Comparison of ENCODE assay signal across 17 cellular contexts in the genomic region with DNA sequence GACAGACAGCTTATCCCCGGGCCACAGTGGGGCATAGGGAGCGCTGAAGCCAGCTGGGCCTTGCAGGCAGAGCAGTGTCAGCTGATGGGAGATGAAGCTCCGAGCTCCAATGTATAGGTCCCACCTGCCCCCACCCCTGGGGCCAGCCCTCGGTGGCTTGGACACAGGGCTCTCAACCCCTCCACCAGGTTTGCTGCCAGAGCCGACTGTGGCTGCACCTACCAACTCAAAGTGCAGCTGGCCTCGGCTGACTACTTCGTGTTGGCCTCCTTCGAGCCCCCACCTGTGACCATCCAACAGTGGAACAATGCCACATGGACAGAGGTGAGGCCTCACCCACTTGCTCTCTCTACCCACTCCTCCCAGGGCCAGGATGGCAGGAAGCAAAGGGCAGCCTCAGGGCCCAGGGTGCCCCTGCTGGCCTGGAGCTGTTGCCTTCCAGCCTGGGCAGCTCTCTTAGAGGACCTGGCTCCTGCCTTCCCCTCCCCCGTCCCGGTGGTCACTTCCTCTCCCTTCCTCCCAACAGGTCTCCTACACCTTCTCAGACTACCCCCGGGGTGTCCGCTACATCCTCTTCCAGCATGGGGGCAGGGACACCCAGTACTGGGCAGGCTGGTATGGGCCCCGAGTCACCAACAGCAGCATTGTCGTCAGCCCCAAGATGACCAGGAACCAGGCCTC. TPM values are rescaled to one million over a fixed set of nuclear protein-coding genes. Genes with fewer than 3 reads are reported as not detected.
A peak's percentile ranks its signal among the peaks of the same experiment; 100 is the strongest.
DNase-seq lines count a peak whose midpoint lies in the region; ATAC-seq and TF ChIP-seq lines count a peak whose summit lies in the region.
"Had no signal": no experiment of that assay in that cellular context is flagged by ENCODE, and none has a peak within 500 bp of the region (broad histone marks: within the 10 kb centered on the region; RNA-seq: fewer than 3 reads in every experiment).

No MANE protein-coding gene starts in this region.

- no peak for TF ChIP-seq RAD21 in IMR-90 (IDR thresholded peaks at IDR 0.05; ENCODE audit: low read length)

- no peak overlapping the region for H3K4me3 ChIP-seq in IMR-90 (ENCODE audit: insufficient read depth, low read depth, low read length)

- H3K9ac ChIP-seq in IMR-90 (ENCODE audit: low read depth, low read length) = no peak overlapping the region
- H3K9ac ChIP-seq: KMS-11 had no signal

- 93% methylated on average over 8 of the region's 14 CpGs; no CpG with 5 or more reads in 1 of the 2 experiments for WGBS in IMR-90 (ENCODE audit: extremely low coverage in 2 of 2, insufficient read length in 1 of 2), 2 experiments

- 0 out of 4 replicates have a peak, but pooled peaks cover 0 to 3% of the 10 kb centered on the region in 2 experiments for H3K79me1 ChIP-seq in IMR-90 (ENCODE audit: low read depth in 1 of 2, low read length in 2 of 2)

- no peak overlapping the region for H3K4me3 Mint-ChIP-seq in WTC11
- H3K4me3 Mint-ChIP-seq: CD14-positive monocyte had no signal

- dilution Hi-C loops in IMR-90 (cut with HindIII; ENCODE audit: low sequenced_read_pairs, unreplicated experiment) = no loop called here

- H3K9me1 ChIP-seq in IMR-90 (ENCODE audit: insufficient read depth, low read length) = peaks cover 3% of the 10 kb centered on the region; the same call in 1 of the 2 replicates

- no peak overlapping the region for H2AK5ac ChIP-seq in IMR-90 (ENCODE audit: low read depth, low read length)

- H3K27ac ChIP-seq in IMR-90 (ENCODE audit: insufficient read depth, low read length) = no peak overlapping the region
- H3K27ac ChIP-seq: KMS-11 had no signal

- peak overlapping the region; percentile 42 for H2AK9ac ChIP-seq in IMR-90 (replicated peaks; ENCODE audit: low read depth, low read length, poor library complexity)

- no peak overlapping the region for H3K4me2 ChIP-seq in IMR-90 (ENCODE audit: low read depth, low read length)
- H3K4me2 ChIP-seq: KMS-11 had no signal

- no peak overlapping the region for H2BK5ac ChIP-seq in IMR-90 (ENCODE audit: low read depth, low read length, poor library complexity, severe bottlenecking)

- BruUV-seq in IMR-90 (replicated peaks; lab: Mats Ljungman, UMichigan) = no TSS peak

- H3K56ac ChIP-seq in IMR-90 (ENCODE audit: extremely low read depth, insufficient read depth, low read length) = no peak overlapping the region

- no peak for TF ChIP-seq POLR2A in IMR-90 (IDR thresholded peaks at IDR 0.05; ENCODE audit: low read depth, low read length)

- no peak overlapping the region for H4K5ac ChIP-seq in IMR-90 (ENCODE audit: low read depth, low read length)

- intact Hi-C loops in IMR-90 (cut with micrococcal nuclease) = no loop called here

- H3K4ac ChIP-seq in IMR-90 (ENCODE audit: low read depth, low read length) = no peak overlapping the region

- DNase-seq in IMR-90 (no peak), WTC11 (ENCODE audit: low spot score) (no peak), left lobe of liver (ENCODE audit: low spot score) (no peak), T-helper 9 cell (no peak)
- DNase-seq: ACHN, AML-193, DMS 273 treated with DMSO at 0.1 percent for 48 hours, GDM1, GOT3, NCI-H1436, NCI-H2029 treated with DMSO at 0.1 percent for 48 hours, NCI-H510A, NCI-H774, PC-3 had no signal

- no peak overlapping the region for H2BK15ac ChIP-seq in IMR-90 (ENCODE audit: low read depth, low read length)

- in situ Hi-C loops in IMR-90 (cut with MboI; ENCODE audit: low sequenced_read_pairs) = no loop called here

- H2BK120ac ChIP-seq in IMR-90 (ENCODE audit: low read depth, low read length) = no peak overlapping the region

- peak overlapping the region; percentile 14 for H2AFZ ChIP-seq in IMR-90 (replicated peaks; ENCODE audit: low read length, poor library complexity)

- POLR2A ChIA-PET in IMR-90 (lab: Charles Lee; ENCODE audit: unreplicated experiment) (no interaction called here), WTC11 (lab: Charles Lee) (interaction anchor here (0.6 to 0.9 kb wide), 3 partner anchors 9 to 55 kb away, joined by 3 read pairs; no protein-coding TSS in a partner anchor)

- no peak overlapping the region for H3K23ac ChIP-seq in IMR-90 (ENCODE audit: low read depth, low read length)

- no peak overlapping the region for H3K18ac ChIP-seq in IMR-90 (ENCODE audit: low read depth, low read length)

- H4K91ac ChIP-seq in IMR-90 (ENCODE audit: insufficient read depth, low read depth, low read length) = no peak overlapping the region

- no peak overlapping the region for H3K14ac ChIP-seq in IMR-90 (replicated peaks; ENCODE audit: low read depth, low read length)

- CTCF ChIA-PET in IMR-90 (lab: Yijun Ruan, JAX) = no interaction called here
- CTCF ChIA-PET in WTC11 (lab: Charles Lee) = interaction anchor here (0.6 to 1.9 kb wide), 6 partner anchors 9 to 217 kb away, joined by 3 to 9 read pairs (median 4); partner anchors contain the start of gene FBXO6

- H3K27me3 Mint-ChIP-seq in WTC11 (ENCODE audit: low read depth) = no peaks in the 10 kb centered on the region; the same call in 1 of the 2 replicates

- TF ChIP-seq CTCF in IMR-90 (conservative IDR thresholded peaks at IDR 0.05; ENCODE audit: low read depth, low read length) (no peak), WTC11 (IDR thresholded peaks at IDR 0.05) (no peak)

- no peaks in the 10 kb centered on the region for H3K27me3 ChIP-seq in IMR-90 (ENCODE audit: control insufficient read depth, insufficient read depth, low read length)

- peaks cover 48% of the 10 kb centered on the region for H3K36me3 ChIP-seq in IMR-90 (ENCODE audit: control insufficient read depth, insufficient read depth, low read length)

- H4K8ac ChIP-seq in IMR-90 (ENCODE audit: low read depth in 2 of 2, low read length in 2 of 2) = no peak overlapping the region

- no peaks in the 10 kb centered on the region for H3K9me3 Mint-ChIP-seq in WTC11
- H3K9me3 Mint-ChIP-seq: CD14-positive monocyte had no signal

- no peaks in the 10 kb centered on the region for H3K4me1 ChIP-seq in IMR-90 (ENCODE audit: control insufficient read depth, insufficient read depth, low read length)

- no peak overlapping the region for H3K27ac Mint-ChIP-seq in WTC11

- H3K9me3 ChIP-seq in IMR-90 (ENCODE audit: control insufficient read depth, insufficient read depth, low read length) = no peaks in the 10 kb centered on the region

- H3K4me1 Mint-ChIP-seq in WTC11 = peaks cover 5% of the 10 kb centered on the region; the same call in 1 of the 2 replicates

- ATAC-seq in IMR-90 (ENCODE audit: low read depth) (no peak), WTC11 (no peak), left lobe of liver (peak; percentile 4), GM18519 (IDR thresholded peaks at IDR 0.05; ENCODE audit: low FRiP score, unreplicated experiment) (no peak)
- ATAC-seq: PC-3 had no signal

- no peak overlapping the region for H2BK20ac ChIP-seq in IMR-90 (ENCODE audit: low read depth, low read length)

- H4K20me1 ChIP-seq in IMR-90 (ENCODE audit: insufficient read depth, low read length) = no peaks in the 10 kb centered on the region

- peaks cover 61% of the 10 kb centered on the region for H3K36me3 Mint-ChIP-seq in WTC11

TF ChIP-seq in IMR-90, 13 proteins besides CTCF, POLR2A, EP300 and RAD21 (continues in another document):
- no peak for TF ChIP-seq SMC3 (IDR thresholded peaks at IDR 0.05; ENCODE audit: low read depth, low read length)
- TF ChIP-seq, protein P1, sequence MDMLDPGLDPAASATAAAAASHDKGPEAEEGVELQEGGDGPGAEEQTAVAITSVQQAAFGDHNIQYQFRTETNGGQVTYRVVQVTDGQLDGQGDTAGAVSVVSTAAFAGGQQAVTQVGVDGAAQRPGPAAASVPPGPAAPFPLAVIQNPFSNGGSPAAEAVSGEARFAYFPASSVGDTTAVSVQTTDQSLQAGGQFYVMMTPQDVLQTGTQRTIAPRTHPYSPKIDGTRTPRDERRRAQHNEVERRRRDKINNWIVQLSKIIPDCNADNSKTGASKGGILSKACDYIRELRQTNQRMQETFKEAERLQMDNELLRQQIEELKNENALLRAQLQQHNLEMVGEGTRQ (IDR thresholded peaks at IDR 0.05; ENCODE audit: low read depth, low read length) = no peak

TF ChIP-seq in WTC11, 78 proteins besides CTCF, POLR2A, EP300 and RAD21:
- TF ChIP-seq EMX1 (CRISPR knock-in tag; IDR thresholded peaks at IDR 0.05) (no peak), NR3C1 (CRISPR knock-in tag; conservative IDR thresholded peaks at IDR 0.05; ENCODE audit: low read depth) (no peak), NFATC4 (CRISPR knock-in tag; IDR thresholded peaks at IDR 0.05) (no peak), MYBL2 (CRISPR knock-in tag; IDR thresholded peaks at IDR 0.05) (no peak), TEAD4 (CRISPR knock-in tag; IDR thresholded peaks at IDR 0.05) (peak; percentile 20; the same call in 1 of the 2 replicates)

RNA-seq across cellular contexts. Expression of gene MAD2L2, which starts 7.7 kb away (rescaled TPM):
- 44.6 and 47.5 TPM in 2 replicates for total RNA-seq in IMR-90 (2012; rRNA removed)
- polyA plus RNA-seq in IMR-90 (2012; rRNA removed) = 70.9 and 80.4 TPM in 2 replicates
- 71.3 and 77.4 TPM in 2 replicates for polyA plus RNA-seq in IMR-90 (2012; cell fraction: cytosol; rRNA removed)
- 53.4 and 70.4 TPM in 2 replicates for polyA plus RNA-seq in IMR-90 (2012; cell fraction: nucleus; rRNA removed; ENCODE audit: low replicate concordance)
- total RNA-seq in WTC11 (2021) = 283 to 312 TPM (median 305 TPM) in 3 replicates
- total RNA-seq in left lobe of liver = 28.3 TPM

RNA-seq across cellular contexts. Expression of gene FBXO6, which starts 9.2 kb away (rescaled TPM):
- total RNA-seq in IMR-90 (2012; rRNA removed) (6.4 and 6.8 TPM in 2 replicates), WTC11 (2021) (0.74 to 1.3 TPM (median 1.1 TPM) in 3 replicates), left lobe of liver (12.0 TPM)
- polyA plus RNA-seq in IMR-90 (2012; rRNA removed) = 7.5 and 9.9 TPM in 2 replicates
- 7.1 and 11.6 TPM in 2 replicates for polyA plus RNA-seq in IMR-90 (2012; cell fraction: cytosol; rRNA removed)
- polyA plus RNA-seq in IMR-90 (2012; cell fraction: nucleus; rRNA removed; ENCODE audit: low replicate concordance) = 2.6 and 3.8 TPM in 2 replicates

RNA-seq across cellular contexts. Expression of gene DRAXIN, which starts 18.3 kb away (rescaled TPM):
- total RNA-seq in IMR-90 (2012; rRNA removed) (under 0.01 TPM in 2 replicates), WTC11 (2021) (12.0 to 13.4 TPM (median 13.3 TPM) in 3 replicates), left lobe of liver (not detected)
- polyA plus RNA-seq in IMR-90 (2012; rRNA removed) = 0.01 and 0.02 TPM in 2 replicates
- polyA plus RNA-seq in IMR-90 (2012; cell fraction: cytosol; rRNA removed) = 0.02 TPM in 1 of 2 replicates, not detected in the other
- polyA plus RNA-seq in IMR-90 (2012; cell fraction: nucleus; rRNA removed; ENCODE audit: low replicate concordance) = 0.01 TPM in 1 of 2 replicates, not detected in the other

RNA-seq across cellular contexts. Expression of gene FBXO44, which starts 18.6 kb away (rescaled TPM):
- 7.8 and 9.3 TPM in 2 replicates for total RNA-seq in IMR-90 (2012; rRNA removed)
- polyA plus RNA-seq in IMR-90 (2012; rRNA removed) = 25.5 and 30.5 TPM in 2 replicates
- polyA plus RNA-seq in IMR-90 (2012; cell fraction: cytosol; rRNA removed) = 23.4 and 34.2 TPM in 2 replicates
- 165 and 273 TPM in 2 replicates for polyA plus RNA-seq in IMR-90 (2012; cell fraction: nucleus; rRNA removed; ENCODE audit: low replicate concordance)
- 34.9 to 45.6 TPM (median 40.6 TPM) in 3 replicates for total RNA-seq in WTC11 (2021)
- 11.6 TPM for total RNA-seq in left lobe of liver

RNA-seq across cellular contexts. Expression of gene FBXO2, which starts 19.0 kb away (rescaled TPM):
- total RNA-seq in IMR-90 (2012; rRNA removed) (0.36 and 0.56 TPM in 2 replicates), WTC11 (2021) (58.2 to 68.2 TPM (median 63.7 TPM) in 3 replicates), left lobe of liver (15.0 TPM)
- 1.7 and 2.1 TPM in 2 replicates for polyA plus RNA-seq in IMR-90 (2012; rRNA removed)
- 4.2 and 9.1 TPM in 2 replicates for polyA plus RNA-seq in IMR-90 (2012; cell fraction: cytosol; rRNA removed)
- 6.0 and 6.5 TPM in 2 replicates for polyA plus RNA-seq in IMR-90 (2012; cell fraction: nucleus; rRNA removed; ENCODE audit: low replicate concordance)
- polyA plus RNA-seq: CD14-positive monocyte had no signal

Comparison
In these comparisons a context has a peak if more than half of its experiments do, and no peak if none do; other contexts are left out.
1. RNA of gene DRAXIN, which starts 18.3 kb away (total RNA-seq): 12.0 to 13.4 TPM in WTC11; not detected in left lobe of liver (single experiment) and under 0.01 TPM in IMR-90; every median in the first group is over 10 times any median in the second.